Comparison of ENCODE assay signal across 8 cellular contexts in genomic region chr19:5977785-5978605, GRCh38. TPM values are rescaled to one million over a fixed set of nuclear protein-coding genes. Genes with fewer than 3 reads are reported as not detected.
DNase-seq lines count a peak whose midpoint lies in the region; ATAC-seq and TF ChIP-seq lines count a peak whose summit lies in the region.

TSS of gene RANBP3 (minus strand) at chr19:5978140. CDS start at chr19:5978082, 58 bp downstream.

- H3K9me3 Mint-ChIP-seq in activated CD4-positive, alpha-beta memory T cell treated with anti-CD3 and anti-CD28 coated beads, Interleukin-2, amount 10 ng/mL, durations not matched to agents 7 days and 5 days = no peaks in the 10 kb centered on the region

- POLR2A ChIA-PET in activated CD4-positive, alpha-beta memory T cell treated with anti-CD3 and anti-CD28 coated beads, Interleukin-2, amount 10 ng/mL, durations not matched to agents 7 days and 5 days (lab: Charles Lee) = interaction anchor here (0.6 to 4.7 kb wide), 11 partner anchors 10 to 759 kb away, joined by 3 to 37 read pairs (median 11); partner anchors contain the start of genes GPR108, NDUFA11 and VMAC

- H3K9me3 ChIP-seq in duodenal mucosa (ENCODE audit: control insufficient read depth in 1 of 2, low read length in 2 of 2) = no peaks in the 10 kb centered on the region

- H3K27ac ChIP-seq in duodenal mucosa (ENCODE audit: low read depth, low read length) = peak within 1 kb of the TSS; percentile 81

- CTCF ChIA-PET in activated CD4-positive, alpha-beta memory T cell treated with anti-CD3 and anti-CD28 coated beads, Interleukin-2, amount 10 ng/mL, durations not matched to agents 7 days and 5 days (lab: Charles Lee) = interaction anchor here (0.7 to 5.7 kb wide), 5 partner anchors 10 to 174 kb away, joined by 3 to 62 read pairs (median 7); no protein-coding TSS in a partner anchor

- H3K4me1 ChIP-seq in duodenal mucosa (ENCODE audit: control insufficient read depth in 1 of 2, insufficient read depth in 2 of 2, low read length in 2 of 2) = peaks cover 42 to 51% of the 10 kb centered on the region in 2 donors

- peak within 1 kb of the TSS; percentile 96 for H3K4me3 Mint-ChIP-seq in activated CD4-positive, alpha-beta memory T cell treated with anti-CD3 and anti-CD28 coated beads, Interleukin-2, amount 10 ng/mL, durations not matched to agents 7 days and 5 days

- H3K27me3 Mint-ChIP-seq in activated CD4-positive, alpha-beta memory T cell treated with anti-CD3 and anti-CD28 coated beads, Interleukin-2, amount 10 ng/mL, durations not matched to agents 7 days and 5 days = no peaks in the 10 kb centered on the region

- peak within 1 kb of the TSS; percentile 90 to 92 for H3K9ac ChIP-seq in duodenal mucosa (ENCODE audit: low read depth in 1 of 2, low read length in 2 of 2)

- DNase-seq in CD1c-positive myeloid dendritic cell (ENCODE audit: extremely low spot score) (peak; percentile 100), NCI-H82 treated with DMSO at 0.1 percent for 48 hours (lab: John Stamatoyannopoulos, UW; ENCODE audit: unreplicated experiment) (peak; percentile 95), lower leg skin (ENCODE audit: low spot score in 2 of 2) (peak; percentile 96 to 99)
- DNase-seq in activated CD4-positive, alpha-beta memory T cell treated with anti-CD3 and anti-CD28 coated beads, Interleukin-2, amount 10 ng/mL, durations not matched to agents 7 days and 5 days = peak; percentile 99
- DNase-seq in stimulated activated CD4-positive, alpha-beta T cell treated with anti-CD3 and anti-CD28 coated beads, Interleukin-4, amount 100 ng/mL, for 48 hours (ENCODE audit: low read depth in 2 of 2) = peak; percentile 94 to 98

- H3K36me3 Mint-ChIP-seq in activated CD4-positive, alpha-beta memory T cell treated with anti-CD3 and anti-CD28 coated beads, Interleukin-2, amount 10 ng/mL, durations not matched to agents 7 days and 5 days (ENCODE audit: low read depth) = peaks cover 43% of the 10 kb centered on the region

- intact Hi-C loops in lower leg skin (cut with DNase I; ENCODE audit: low total_unique reads) = no loop called here

- H3K27me3 ChIP-seq in duodenal mucosa (ENCODE audit: control insufficient read depth in 1 of 2, insufficient read depth in 2 of 2, low read length in 2 of 2) = no peaks in the 10 kb centered on the region

- peaks cover 64% of the 10 kb centered on the region for H3K4me1 Mint-ChIP-seq in activated CD4-positive, alpha-beta memory T cell treated with anti-CD3 and anti-CD28 coated beads, Interleukin-2, amount 10 ng/mL, durations not matched to agents 7 days and 5 days

- H3K36me3 ChIP-seq in duodenal mucosa (ENCODE audit: control insufficient read depth in 1 of 2, insufficient read depth in 2 of 2, low read length in 2 of 2) = peaks cover 6 to 15% of the 10 kb centered on the region in 2 donors

- H3K27ac Mint-ChIP-seq in activated CD4-positive, alpha-beta memory T cell treated with anti-CD3 and anti-CD28 coated beads, Interleukin-2, amount 10 ng/mL, durations not matched to agents 7 days and 5 days = peak within 1 kb of the TSS; percentile 89

- no peak for TF ChIP-seq CTCF in lower leg skin (IDR thresholded peaks at IDR 0.05)

- ATAC-seq in GM19438 (IDR thresholded peaks at IDR 0.05; ENCODE audit: low read depth, unreplicated experiment) (peak; percentile 88), HG03575 (IDR thresholded peaks at IDR 0.05; ENCODE audit: extremely low read depth, insufficient number of reproducible peaks, low FRiP score, unreplicated experiment) (peak; percentile 58)

- no peak for TF ChIP-seq POLR2A in lower leg skin (IDR thresholded peaks at IDR 0.05)

- H3K4me3 ChIP-seq in duodenal mucosa (ENCODE audit: low read depth in 1 of 2, low read length in 2 of 2) (peak within 1 kb of the TSS; percentile 81 to 90), lower leg skin (ENCODE audit: low read depth, poor library complexity, severe bottlenecking) (peak within 1 kb of the TSS; percentile 94)

- WGBS in lower leg skin, 2 donors = 0% methylated on average over 49 to 61 of the region's 88 CpGs

RNA-seq across cellular contexts. Expression of gene RANBP3, which starts in this region (rescaled TPM):
- total RNA-seq in activated CD4-positive, alpha-beta memory T cell treated with anti-CD3 and anti-CD28 coated beads, Interleukin-2, amount 10 ng/mL, durations not matched to agents 7 days and 5 days = 10 to 100 TPM; 78.1 to 85.1 TPM
- total RNA-seq in lower leg skin = 100 to 1,000 TPM in 1 of 4 donors, 10 to 100 TPM in 3; 57.2 to 116 (median 72.0) TPM

Comparison
In these comparisons a context has a peak if more than half of its experiments do, and no peak if none do; other contexts are left out.
1. Peak in every context shown above with its lines: DNase-seq, ATAC-seq, H3K4me3 ChIP-seq and H3K27ac ChIP-seq.